Comparison of ENCODE assay signal across 1 cellular context in the genomic region with DNA sequence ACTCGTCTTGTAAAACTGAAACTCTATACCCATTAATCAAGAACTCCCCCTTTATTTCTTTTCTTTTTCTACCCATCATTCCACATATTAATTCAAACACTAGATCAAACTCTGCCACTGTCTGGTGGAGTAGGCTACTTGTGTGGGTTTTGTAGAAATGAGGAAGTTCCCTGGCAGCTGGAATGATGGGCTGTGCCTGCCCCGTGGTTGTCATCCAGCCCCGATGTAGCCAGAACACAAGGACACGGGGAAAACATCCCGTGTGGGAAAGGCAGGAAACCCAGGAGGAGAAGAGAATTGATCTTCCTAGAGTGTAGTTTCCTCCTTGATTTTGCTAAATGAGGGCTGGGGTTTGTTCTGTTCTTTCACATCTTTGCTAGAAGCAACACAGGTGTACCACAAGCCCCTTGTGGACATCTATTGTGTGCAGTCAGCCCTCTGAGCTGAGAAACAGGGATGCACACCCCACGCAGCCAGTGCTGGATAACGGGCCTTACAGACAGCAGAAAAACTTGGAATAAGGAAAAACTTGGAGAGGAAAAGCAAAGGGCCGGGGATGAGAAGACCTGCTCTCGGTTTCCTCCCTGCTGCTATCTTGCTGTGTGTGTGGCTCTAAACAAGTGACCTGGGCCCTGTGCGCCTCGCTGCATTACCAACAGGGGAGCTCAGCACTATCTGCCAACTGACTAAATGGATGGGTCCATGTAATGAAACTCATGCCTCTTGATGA.
TF ChIP-seq lines count a peak whose summit lies in the region.

No MANE protein-coding gene starts in this region.

TF ChIP-seq in H1, 55 proteins besides CTCF, POLR2A, EP300 and RAD21 (continued from another document):
- TF ChIP-seq, protein P1, sequence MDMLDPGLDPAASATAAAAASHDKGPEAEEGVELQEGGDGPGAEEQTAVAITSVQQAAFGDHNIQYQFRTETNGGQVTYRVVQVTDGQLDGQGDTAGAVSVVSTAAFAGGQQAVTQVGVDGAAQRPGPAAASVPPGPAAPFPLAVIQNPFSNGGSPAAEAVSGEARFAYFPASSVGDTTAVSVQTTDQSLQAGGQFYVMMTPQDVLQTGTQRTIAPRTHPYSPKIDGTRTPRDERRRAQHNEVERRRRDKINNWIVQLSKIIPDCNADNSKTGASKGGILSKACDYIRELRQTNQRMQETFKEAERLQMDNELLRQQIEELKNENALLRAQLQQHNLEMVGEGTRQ (IDR thresholded peaks at IDR 0.05; ENCODE audit: low read length) = no peak
- TF ChIP-seq, protein P2, sequence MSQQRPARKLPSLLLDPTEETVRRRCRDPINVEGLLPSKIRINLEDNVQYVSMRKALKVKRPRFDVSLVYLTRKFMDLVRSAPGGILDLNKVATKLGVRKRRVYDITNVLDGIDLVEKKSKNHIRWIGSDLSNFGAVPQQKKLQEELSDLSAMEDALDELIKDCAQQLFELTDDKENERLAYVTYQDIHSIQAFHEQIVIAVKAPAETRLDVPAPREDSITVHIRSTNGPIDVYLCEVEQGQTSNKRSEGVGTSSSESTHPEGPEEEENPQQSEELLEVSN (IDR thresholded peaks at IDR 0.05) = no peak
- TF ChIP-seq TAF7 (optimal IDR thresholded peaks at IDR 0.05; ENCODE audit: borderline replicate concordance, low read depth, low read length) (no peak), SP4 (IDR thresholded peaks at IDR 0.05; ENCODE audit: low read length) (no peak), BACH1 (IDR thresholded peaks at IDR 0.05; ENCODE audit: low read length) (no peak), PHF8 (conservative IDR thresholded peaks at IDR 0.05; ENCODE audit: low read depth, low read length) (no peak), SUZ12 (IDR thresholded peaks at IDR 0.05; ENCODE audit: low read length) (no peak), CHD2 (IDR thresholded peaks at IDR 0.05; ENCODE audit: low read length) (no peak), SAP30 (IDR thresholded peaks at IDR 0.05; ENCODE audit: insufficient read depth, insufficient replicate concordance, low read length) (no peak), SIX5 (IDR thresholded peaks at IDR 0.05; ENCODE audit: low read depth, low read length) (no peak)
TF ChIP-seq in H1: peak in this region for 0.
